Comparison of ENCODE assay signal across 17 cellular contexts in genomic region chr19:30649149-30649548, GRCh38.
"Had no signal": no experiment of that assay in that cellular context is flagged by ENCODE, and none has a peak within 500 bp of the region (broad histone marks: within the 10 kb centered on the region; RNA-seq: fewer than 3 reads in every experiment).

No MANE protein-coding gene starts in this region.

- H3K4me3 ChIP-seq: heart left ventricle, right atrium auricular region, sigmoid colon, skin epidermis, thyroid gland, upper lobe of left lung, uterus had no signal

- H3K4me1 ChIP-seq: right atrium auricular region, sigmoid colon, upper lobe of left lung, uterus had no signal

- H3K36me3 ChIP-seq: heart left ventricle, neutrophil, right atrium auricular region, sigmoid colon, thyroid gland, upper lobe of left lung, uterus had no signal

- H3K27ac Mint-ChIP-seq: dendritic cell treated with granulocyte-macrophage colony-stimulating factor and Interleukin-4, amounts not matched to agents 40 ng/mL and 50 ng/mL, for 4 days; naive B cell; nephron progenitor cell; stimulated activated naive B cell treated with anti-CD40 and anti-IgM and Interleukin-4, amounts not matched to agents 10 μg/mL and 1 μg/mL and 100 μg/mL, for 72 hours; stimulated activated naive CD8-positive, alpha-beta T cell treated with anti-CD3 and anti-CD28 coated beads, Interleukin-15, amount 100 ng/mL, for 72 hours had no signal

- H3K4me1 Mint-ChIP-seq: naive B cell; stimulated activated naive B cell treated with anti-CD40 and anti-IgM and Interleukin-4, amounts not matched to agents 10 μg/mL and 1 μg/mL and 100 μg/mL, for 72 hours; stimulated activated naive CD8-positive, alpha-beta T cell treated with anti-CD3 and anti-CD28 coated beads, Interleukin-15, amount 100 ng/mL, for 72 hours had no signal

- DNase-seq: heart left ventricle; left colon; mesendoderm; naive B cell; nephron progenitor cell; sigmoid colon; stimulated activated CD4-positive, alpha-beta T cell treated with anti-CD3 and anti-CD28 coated beads, Interleukin-2, amount 100 ng/mL, for 24 hours; stimulated activated CD4-positive, alpha-beta T cell treated with anti-CD3 and anti-CD28 coated beads, Interleukin-4, amount 100 ng/mL, for 4 hours; stimulated activated naive B cell treated with anti-CD40 and anti-IgM and Interleukin-4, amounts not matched to agents 10 μg/mL and 1 μg/mL and 100 μg/mL, for 72 hours; stimulated activated naive CD8-positive, alpha-beta T cell treated with anti-CD3 and anti-CD28 coated beads, Interleukin-15, amount 100 ng/mL, for 72 hours; thyroid gland; upper lobe of left lung; uterus had no signal

- H3K9me3 ChIP-seq: heart left ventricle, neutrophil, right atrium auricular region, sigmoid colon, thyroid gland, upper lobe of left lung, uterus had no signal

- H3K36me3 Mint-ChIP-seq: naive B cell; stimulated activated naive B cell treated with anti-CD40 and anti-IgM and Interleukin-4, amounts not matched to agents 10 μg/mL and 1 μg/mL and 100 μg/mL, for 72 hours had no signal

- H3K27me3 ChIP-seq: right atrium auricular region, thyroid gland had no signal

- H3K4me3 Mint-ChIP-seq: dendritic cell treated with granulocyte-macrophage colony-stimulating factor and Interleukin-4, amounts not matched to agents 40 ng/mL and 50 ng/mL, for 4 days; naive B cell; nephron progenitor cell; stimulated activated naive B cell treated with anti-CD40 and anti-IgM and Interleukin-4, amounts not matched to agents 10 μg/mL and 1 μg/mL and 100 μg/mL, for 72 hours; stimulated activated naive CD8-positive, alpha-beta T cell treated with anti-CD3 and anti-CD28 coated beads, Interleukin-15, amount 100 ng/mL, for 72 hours had no signal

- H3K9me3 Mint-ChIP-seq: dendritic cell treated with granulocyte-macrophage colony-stimulating factor and Interleukin-4, amounts not matched to agents 40 ng/mL and 50 ng/mL, for 4 days; nephron progenitor cell; stimulated activated naive B cell treated with anti-CD40 and anti-IgM and Interleukin-4, amounts not matched to agents 10 μg/mL and 1 μg/mL and 100 μg/mL, for 72 hours; stimulated activated naive CD8-positive, alpha-beta T cell treated with anti-CD3 and anti-CD28 coated beads, Interleukin-15, amount 100 ng/mL, for 72 hours had no signal

- ATAC-seq: heart left ventricle; left colon; stimulated activated naive CD8-positive, alpha-beta T cell treated with anti-CD3 and anti-CD28 coated beads, Interleukin-15, amount 100 ng/mL, for 72 hours had no signal

- H3K27ac ChIP-seq: heart left ventricle, neutrophil, right atrium auricular region, sigmoid colon, skin epidermis, thyroid gland, upper lobe of left lung, uterus had no signal
